In genomic region chr11:121931748-121932352, GRCh38 we compare ENCODE assay signal across 1 cellular context.
A peak's percentile ranks its signal among the peaks of the same experiment; 100 is the strongest.
TF ChIP-seq lines count a peak whose summit lies in the region.

No MANE protein-coding gene starts in this region.

TF ChIP-seq in HepG2, 621 proteins besides CTCF, POLR2A, EP300 and RAD21 (continued from another document and continues in another):
- TF ChIP-seq BRF2 (CRISPR knock-in tag; IDR thresholded peaks at IDR 0.05) = peak; percentile 82; the same call in 1 of the 2 replicates
- no peak for TF ChIP-seq NR0B2 (CRISPR knock-in tag; IDR thresholded peaks at IDR 0.05)
- TF ChIP-seq ZNF142 (CRISPR knock-in tag; IDR thresholded peaks at IDR 0.05) = no peak
- TF ChIP-seq CEBPZ (IDR thresholded peaks at IDR 0.05; ENCODE audit: low read length) = no peak
- no peak for TF ChIP-seq ZNF407 (CRISPR knock-in tag; IDR thresholded peaks at IDR 0.05; ENCODE audit: not compliant biosample characterization)
- peak in 1 of 2 experiments; percentile 41; a peak in 1 of 4 replicates for TF ChIP-seq HMGXB4 (CRISPR knock-in tag; IDR thresholded peaks at IDR 0.05; ENCODE audit: borderline replicate concordance in 1 of 2, low read depth in 1 of 2)
- no peak for TF ChIP-seq DBP (CRISPR knock-in tag; IDR thresholded peaks at IDR 0.05; ENCODE audit: not compliant biosample characterization)
- TF ChIP-seq ZBTB37 (CRISPR knock-in tag; IDR thresholded peaks at IDR 0.05) = no peak
- TF ChIP-seq WIZ (CRISPR knock-in tag; IDR thresholded peaks at IDR 0.05) = no peak
- TF ChIP-seq HNRNPUL1 (IDR thresholded peaks at IDR 0.05; ENCODE audit: low read depth, low read length) = no peak
- TF ChIP-seq ZNF570 (CRISPR knock-in tag; IDR thresholded peaks at IDR 0.05; ENCODE audit: borderline replicate concordance) = no peak
- peak; percentile 67 for TF ChIP-seq MEF2D (CRISPR knock-in tag; IDR thresholded peaks at IDR 0.05)
- no peak for TF ChIP-seq ZMAT3 (CRISPR knock-in tag; conservative IDR thresholded peaks at IDR 0.05)
- TF ChIP-seq ZSCAN30 (CRISPR knock-in tag; IDR thresholded peaks at IDR 0.05) = no peak
- TF ChIP-seq AFF4 (CRISPR knock-in tag; IDR thresholded peaks at IDR 0.05) = 0 out of 2 replicates have a peak, but pooled peaks have one; percentile 39
- TF ChIP-seq ZNF83 (CRISPR knock-in tag; IDR thresholded peaks at IDR 0.05; ENCODE audit: borderline replicate concordance) = no peak
- no peak for TF ChIP-seq ZSCAN31 (CRISPR knock-in tag; IDR thresholded peaks at IDR 0.05; ENCODE audit: low read depth)
- TF ChIP-seq SRY (CRISPR knock-in tag; IDR thresholded peaks at IDR 0.05) = no peak
- TF ChIP-seq KAT8 (CRISPR knock-in tag; IDR thresholded peaks at IDR 0.05) = peak; percentile 80
- TF ChIP-seq SMAD9 (CRISPR knock-in tag; IDR thresholded peaks at IDR 0.05) = no peak
- TF ChIP-seq ZNF34 (CRISPR knock-in tag; IDR thresholded peaks at IDR 0.05; ENCODE audit: borderline replicate concordance) = peak; percentile 54; the same call in 1 of the 2 replicates
- no peak for TF ChIP-seq ZC3H13 (CRISPR knock-in tag; IDR thresholded peaks at IDR 0.05)
